In the genomic region with DNA sequence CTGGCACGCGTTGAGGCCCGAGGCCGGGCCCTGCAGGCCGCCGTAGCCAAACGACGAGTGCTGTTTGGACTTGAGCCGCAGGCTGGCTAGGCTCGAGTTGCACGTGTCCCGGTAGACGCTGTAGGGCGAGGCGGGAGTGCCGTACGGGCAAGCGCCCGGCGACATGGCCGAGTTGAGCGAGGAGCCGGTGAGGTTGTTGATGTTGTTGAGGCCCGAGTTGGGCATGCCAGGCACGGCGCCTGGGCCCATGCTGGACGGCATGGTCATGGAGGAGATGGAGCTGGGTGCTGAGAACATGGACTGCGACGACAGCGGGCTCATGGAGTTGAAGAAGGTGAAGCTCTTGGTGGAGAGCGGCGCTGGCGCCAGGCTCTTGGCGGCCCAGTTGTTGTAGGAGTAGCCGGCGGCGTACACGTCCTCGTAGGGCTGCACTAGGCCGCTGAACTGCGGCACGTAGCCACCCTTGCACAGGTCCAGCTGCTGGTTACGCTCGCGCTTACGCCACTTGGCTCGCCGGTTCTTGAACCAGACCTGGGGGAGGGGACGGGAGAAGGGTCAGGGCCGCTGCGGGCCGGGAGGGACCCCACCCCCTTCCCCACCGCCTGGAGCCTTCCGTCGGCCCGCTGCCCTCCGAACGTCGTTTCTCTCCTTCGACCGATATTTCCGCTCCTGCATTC, we compare ENCODE assay signal across 14 cellular contexts. TPM values are rescaled to one million over a fixed set of nuclear protein-coding genes. Genes with fewer than 3 reads are reported as not detected.
A peak's percentile ranks its signal among the peaks of the same experiment; 100 is the strongest.
DNase-seq lines count a peak whose midpoint lies in the region; ATAC-seq and TF ChIP-seq lines count a peak whose summit lies in the region.
"Had no signal": no experiment of that assay in that cellular context is flagged by ENCODE, and none has a peak within 500 bp of the region (broad histone marks: within the 10 kb centered on the region; RNA-seq: fewer than 3 reads in every experiment).

No MANE protein-coding gene starts in this region.

- H2AFZ ChIP-seq in smooth muscle cell (ENCODE audit: low read depth): no peak overlapping the region

- CTCF ChIA-PET in activated CD8-positive, alpha-beta memory T cell treated with anti-CD3 and anti-CD28 coated beads, Interleukin-2, amount 10 ng/mL, durations not matched to agents 7 days and 5 days (lab: Charles Lee): interaction anchor here (0.7 kb wide), 1 partner anchor 26 kb away, joined by 3 read pairs; no protein-coding TSS in a partner anchor

- H3K36me3 ChIP-seq in smooth muscle cell (ENCODE audit: low read depth): no peaks in the 10 kb centered on the region

- H3K4me3 ChIP-seq in smooth muscle cell: peak overlapping the region; percentile 88
- H3K4me3 ChIP-seq: GM12878 had no signal

- peaks cover 76% of the 10 kb centered on the region for H4K20me1 ChIP-seq in smooth muscle cell (ENCODE audit: low read depth)

- H3K4me1 ChIP-seq in smooth muscle cell (ENCODE audit: low read depth): peaks cover 19% of the 10 kb centered on the region

- no peak for ATAC-seq in activated CD8-positive, alpha-beta memory T cell treated with anti-CD3 and anti-CD28 coated beads, Interleukin-2, amount 10 ng/mL, durations not matched to agents 7 days and 5 days
- ATAC-seq in HG02852 (IDR thresholded peaks at IDR 0.05; ENCODE audit: unreplicated experiment): no peak
- no peak for ATAC-seq in GM19397 (IDR thresholded peaks at IDR 0.05; ENCODE audit: unreplicated experiment)
- no peak for ATAC-seq in GM21390 (IDR thresholded peaks at IDR 0.05; ENCODE audit: unreplicated experiment)
- ATAC-seq: GM12878 had no signal

- H3K9me3 ChIP-seq in smooth muscle cell (replicated peaks; ENCODE audit: low read depth): no peaks in the 10 kb centered on the region

- H3K9me3 Mint-ChIP-seq in activated CD8-positive, alpha-beta memory T cell treated with anti-CD3 and anti-CD28 coated beads, Interleukin-2, amount 10 ng/mL, durations not matched to agents 7 days and 5 days (ENCODE audit: low read depth): no peaks in the 10 kb centered on the region

- peaks cover 97% of the 10 kb centered on the region for H3K79me2 ChIP-seq in smooth muscle cell (ENCODE audit: low read depth)

- H3K27me3 Mint-ChIP-seq in activated CD8-positive, alpha-beta memory T cell treated with anti-CD3 and anti-CD28 coated beads, Interleukin-2, amount 10 ng/mL, durations not matched to agents 7 days and 5 days: peaks cover 68% of the 10 kb centered on the region

- DNase-seq in activated CD8-positive, alpha-beta memory T cell treated with anti-CD3 and anti-CD28 coated beads, Interleukin-2, amount 10 ng/mL, durations not matched to agents 7 days and 5 days: no peak
- DNase-seq in activated CD8-positive, alpha-beta memory T cell treated with anti-CD3 and anti-CD28 coated beads for 24 hours: no peak
- DNase-seq in amniotic epithelial cell (ENCODE audit: low read depth) (peak; percentile 34), iPS-NIHi11 (ENCODE audit: low spot score) (peak; percentile 70), smooth muscle cell (lab: John Stamatoyannopoulos, UW; ENCODE audit: unreplicated experiment) (no peak)
- DNase-seq: NCI-H1417 treated with DMSO at 0.1 percent for 48 hours, NCI-H524, nucleus accumbens, RPMI8226 had no signal

- TF ChIP-seq CTCF in smooth muscle cell (IDR thresholded peaks at IDR 0.05; ENCODE audit: borderline replicate concordance, insufficient read depth, poor library complexity, severe bottlenecking): no peak

- H3K27ac Mint-ChIP-seq in activated CD8-positive, alpha-beta memory T cell treated with anti-CD3 and anti-CD28 coated beads, Interleukin-2, amount 10 ng/mL, durations not matched to agents 7 days and 5 days: peak overlapping the region; percentile 45
- H3K27ac Mint-ChIP-seq: activated T-helper 2 cell treated with anti-CD3 and anti-CD28 coated beads, Interferon-gamma antibody, Interleukin-2, Interleukin-4, amounts not matched to agents 10 μg/mL and 5 μg/mL and 100 μg/mL, durations not matched to agents 14 hours and 24 hours and 36 hours had no signal

- H3K36me3 Mint-ChIP-seq in activated CD8-positive, alpha-beta memory T cell treated with anti-CD3 and anti-CD28 coated beads, Interleukin-2, amount 10 ng/mL, durations not matched to agents 7 days and 5 days: peaks cover 10% of the 10 kb centered on the region

- H3K4me2 ChIP-seq in smooth muscle cell: peak overlapping the region; percentile 98

- WGBS in smooth muscle cell (ENCODE audit: low lambda C conversion rate): 15% methylated on average over 40 of the region's 62 CpGs

- H3K4me3 Mint-ChIP-seq in activated CD8-positive, alpha-beta memory T cell treated with anti-CD3 and anti-CD28 coated beads, Interleukin-2, amount 10 ng/mL, durations not matched to agents 7 days and 5 days: peak overlapping the region; percentile 5

- H3K27me3 ChIP-seq in smooth muscle cell (ENCODE audit: low read depth): peaks cover 18% of the 10 kb centered on the region

- H3F3A ChIP-seq in smooth muscle cell (ENCODE audit: low read depth): peaks cover 15% of the 10 kb centered on the region

- peaks cover 28% of the 10 kb centered on the region for H3K4me1 Mint-ChIP-seq in activated CD8-positive, alpha-beta memory T cell treated with anti-CD3 and anti-CD28 coated beads, Interleukin-2, amount 10 ng/mL, durations not matched to agents 7 days and 5 days

- H3K27ac ChIP-seq in smooth muscle cell (ENCODE audit: low read depth): peak overlapping the region; percentile 84

- H3K9ac ChIP-seq in smooth muscle cell (ENCODE audit: low read depth): peak overlapping the region; percentile 86

RNA-seq across cellular contexts. Expression of gene PITX1, which starts 5.1 kb away (rescaled TPM):
- under 1 TPM in 1 of 2 experiments, not detected in 1; 0.14 TPM for total RNA-seq in activated CD8-positive, alpha-beta memory T cell treated with anti-CD3 and anti-CD28 coated beads, Interleukin-2, amount 10 ng/mL, durations not matched to agents 7 days and 5 days
- total RNA-seq in smooth muscle cell: 122 and 161 TPM in 2 replicates
- 418 and 473 TPM in 2 replicates for polyA plus RNA-seq in smooth muscle cell

Comparison
In these comparisons a context has a peak if more than half of its experiments do, and no peak if none do; other contexts are left out.
1. DNase-seq: peak in amniotic epithelial cell (single experiment) and iPS-NIHi11 (single experiment); none in activated CD8-positive, alpha-beta memory T cell treated with anti-CD3 and anti-CD28 coated beads, Interleukin-2, amount 10 ng/mL, durations not matched to agents 7 days and 5 days (single experiment), activated CD8-positive, alpha-beta memory T cell treated with anti-CD3 and anti-CD28 coated beads for 24 hours (single experiment) and smooth muscle cell (single experiment).
2. RNA of gene PITX1, which starts 5.1 kb away (total RNA-seq): 122 to 161 TPM in smooth muscle cell; 0.14 TPM in activated CD8-positive, alpha-beta memory T cell treated with anti-CD3 and anti-CD28 coated beads, Interleukin-2, amount 10 ng/mL, durations not matched to agents 7 days and 5 days; every median in the first group is over 100 times any median in the second.